In the genomic region with DNA sequence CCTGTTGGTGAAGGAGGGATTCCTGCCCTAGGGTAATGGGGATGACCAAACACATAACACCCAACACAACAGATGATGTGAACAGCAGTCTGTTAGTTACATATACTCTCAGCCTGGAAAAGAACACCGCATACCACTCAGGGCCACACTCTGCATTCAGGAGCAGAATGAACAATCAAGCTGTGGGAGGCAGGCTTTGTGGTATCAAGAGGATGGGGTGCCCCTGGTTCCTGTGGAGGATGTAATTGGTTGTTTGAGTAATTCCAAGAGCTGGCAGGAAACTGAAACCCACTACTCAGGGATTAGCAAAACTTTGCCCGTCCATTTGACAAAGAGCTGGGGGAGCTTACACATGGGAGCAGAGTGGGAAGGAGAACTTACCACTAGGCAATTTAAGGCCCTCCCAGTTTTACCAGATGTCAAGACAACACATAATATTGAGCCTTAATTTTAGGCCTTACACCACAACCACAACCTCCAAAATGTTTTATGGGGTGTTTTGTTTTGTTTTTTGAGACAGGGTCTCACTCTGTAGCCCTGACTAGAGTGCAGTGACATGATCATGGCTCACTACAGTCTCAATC, we compare ENCODE assay signal across 25 cellular contexts. TPM values are rescaled to one million over a fixed set of nuclear protein-coding genes. Genes with fewer than 3 reads are reported as not detected.
A peak's percentile ranks its signal among the peaks of the same experiment; 100 is the strongest.
DNase-seq lines count a peak whose midpoint lies in the region; ATAC-seq and TF ChIP-seq lines count a peak whose summit lies in the region.
"Had no signal": no experiment of that assay in that cellular context is flagged by ENCODE, and none has a peak within 500 bp of the region (broad histone marks: within the 10 kb centered on the region; RNA-seq: fewer than 3 reads in every experiment).

No MANE protein-coding gene starts in this region.

- no peaks in the 10 kb centered on the region for H3K36me3 Mint-ChIP-seq in natural killer cell treated with Interleukin-12 subunit alpha and Interleukin-12 subunit beta and Interleukin-15 and Interleukin-18, amount 100 ng/mL, for 72 hours
- H3K36me3 Mint-ChIP-seq in natural killer cell = no peaks in the 10 kb centered on the region
- peaks cover 9% of the 10 kb centered on the region for H3K36me3 Mint-ChIP-seq in activated T-helper 2 cell treated with anti-CD3 and anti-CD28 coated beads, Interferon-gamma antibody, Interleukin-2, Interleukin-4, amounts not matched to agents 10 μg/mL and 5 μg/mL and 100 μg/mL, durations not matched to agents 14 hours and 24 hours and 36 hours (ENCODE audit: low read depth)
- no peaks in the 10 kb centered on the region for H3K36me3 Mint-ChIP-seq in stimulated activated effector memory CD8-positive, alpha-beta T cell treated with anti-CD3 and anti-CD28 coated beads, Interleukin-12 subunit alpha, Interleukin-12 subunit beta, amount 100 ng/mL, for 72 hours
- H3K36me3 Mint-ChIP-seq: CD8-positive, alpha-beta T cell had no signal

- DNase-seq in natural killer cell treated with Interleukin-12 subunit alpha and Interleukin-12 subunit beta and Interleukin-15 and Interleukin-18, amount 100 ng/mL, for 72 hours (ENCODE audit: low spot score) = no peak
- DNase-seq in natural killer cell (no peak), NB4 (ENCODE audit: low read depth) (peak; percentile 71), NCI-H748 (lab: John Stamatoyannopoulos, UW; ENCODE audit: unreplicated experiment) (no peak), NCI-H446 treated with DMSO at 0.1 percent for 48 hours (lab: John Stamatoyannopoulos, UW) (no peak), SKM-1 treated with dmso at 0.1 percent for 144 hours (lab: John Stamatoyannopoulos, UW; ENCODE audit: unreplicated experiment) (no peak)
- DNase-seq in activated T-helper 2 cell treated with anti-CD3 and anti-CD28 coated beads, Interferon-gamma antibody, Interleukin-2, Interleukin-4, amounts not matched to agents 10 μg/mL and 5 μg/mL and 100 μg/mL, durations not matched to agents 14 hours and 24 hours and 36 hours (ENCODE audit: low spot score) = no peak
- DNase-seq in stimulated activated effector memory CD8-positive, alpha-beta T cell treated with anti-CD3 and anti-CD28 coated beads, Interleukin-12 subunit alpha, Interleukin-12 subunit beta, amount 100 ng/mL, for 72 hours (ENCODE audit: low spot score in 2 of 2) = peak in 1 of 2 donors; percentile 75
- DNase-seq: activated naive CD8-positive, alpha-beta T cell treated with anti-CD3 and anti-CD28 coated beads, Interleukin-2, amount 10 ng/mL, durations not matched to agents 7 days and 5 days; brain microvascular endothelial cell; CD8-positive, alpha-beta T cell; effector memory CD8-positive, alpha-beta T cell; esophagus squamous epithelium; GDM1; GM23248; KG1; kidney glomerular epithelial cell; NCI-H187; NCI-H2227 treated with DMSO at 0.1 percent for 48 hours; ovary; right cardiac atrium; SIG-M5; T-helper 17 cell; upper lobe of right lung; WERI-Rb-1 had no signal

- TF ChIP-seq CTCF in natural killer cell (IDR thresholded peaks at IDR 0.05) = no peak
- no peak for TF ChIP-seq CTCF in NB4 (IDR thresholded peaks at IDR 0.05; ENCODE audit: low read depth, low read length)

- no peak overlapping the region for H3K27ac Mint-ChIP-seq in natural killer cell treated with Interleukin-12 subunit alpha and Interleukin-12 subunit beta and Interleukin-15 and Interleukin-18, amount 100 ng/mL, for 72 hours
- H3K27ac Mint-ChIP-seq in natural killer cell = no peak overlapping the region
- peak overlapping the region; percentile 29 for H3K27ac Mint-ChIP-seq in activated T-helper 2 cell treated with anti-CD3 and anti-CD28 coated beads, Interferon-gamma antibody, Interleukin-2, Interleukin-4, amounts not matched to agents 10 μg/mL and 5 μg/mL and 100 μg/mL, durations not matched to agents 14 hours and 24 hours and 36 hours
- peak overlapping the region; percentile 68 for H3K27ac Mint-ChIP-seq in stimulated activated effector memory CD8-positive, alpha-beta T cell treated with anti-CD3 and anti-CD28 coated beads, Interleukin-12 subunit alpha, Interleukin-12 subunit beta, amount 100 ng/mL, for 72 hours
- H3K27ac Mint-ChIP-seq: activated naive CD8-positive, alpha-beta T cell treated with anti-CD3 and anti-CD28 coated beads, Interleukin-2, amount 10 ng/mL, durations not matched to agents 7 days and 5 days; CD8-positive, alpha-beta T cell; effector memory CD8-positive, alpha-beta T cell had no signal

- peak overlapping the region; percentile 27 for H3K4me3 Mint-ChIP-seq in natural killer cell treated with Interleukin-12 subunit alpha and Interleukin-12 subunit beta and Interleukin-15 and Interleukin-18, amount 100 ng/mL, for 72 hours
- no peak overlapping the region for H3K4me3 Mint-ChIP-seq in natural killer cell
- H3K4me3 Mint-ChIP-seq in activated T-helper 2 cell treated with anti-CD3 and anti-CD28 coated beads, Interferon-gamma antibody, Interleukin-2, Interleukin-4, amounts not matched to agents 10 μg/mL and 5 μg/mL and 100 μg/mL, durations not matched to agents 14 hours and 24 hours and 36 hours (ENCODE audit: low read depth) = no peak overlapping the region
- H3K4me3 Mint-ChIP-seq in stimulated activated effector memory CD8-positive, alpha-beta T cell treated with anti-CD3 and anti-CD28 coated beads, Interleukin-12 subunit alpha, Interleukin-12 subunit beta, amount 100 ng/mL, for 72 hours = peak overlapping the region; percentile 44
- H3K4me3 Mint-ChIP-seq: activated naive CD8-positive, alpha-beta T cell treated with anti-CD3 and anti-CD28 coated beads, Interleukin-2, amount 10 ng/mL, durations not matched to agents 7 days and 5 days; CD8-positive, alpha-beta T cell; effector memory CD8-positive, alpha-beta T cell; T-helper 17 cell had no signal

- ATAC-seq in natural killer cell treated with Interleukin-12 subunit alpha and Interleukin-12 subunit beta and Interleukin-15 and Interleukin-18, amount 100 ng/mL, for 72 hours = peak; percentile 63 to 87
- ATAC-seq in natural killer cell = no peak
- peak; percentile 99 for ATAC-seq in stimulated activated effector memory CD8-positive, alpha-beta T cell treated with anti-CD3 and anti-CD28 coated beads, Interleukin-12 subunit alpha, Interleukin-12 subunit beta, amount 100 ng/mL, for 72 hours
- ATAC-seq: CD8-positive, alpha-beta T cell; effector memory CD8-positive, alpha-beta T cell; right cardiac atrium; T-helper 17 cell; upper lobe of right lung had no signal

- H3K4me1 Mint-ChIP-seq in natural killer cell treated with Interleukin-12 subunit alpha and Interleukin-12 subunit beta and Interleukin-15 and Interleukin-18, amount 100 ng/mL, for 72 hours (ENCODE audit: low read depth in 2 of 2) = peaks cover 2 to 5% of the 10 kb centered on the region in 2 donors
- no peaks in the 10 kb centered on the region for H3K4me1 Mint-ChIP-seq in natural killer cell
- peaks cover 13% of the 10 kb centered on the region for H3K4me1 Mint-ChIP-seq in activated T-helper 2 cell treated with anti-CD3 and anti-CD28 coated beads, Interferon-gamma antibody, Interleukin-2, Interleukin-4, amounts not matched to agents 10 μg/mL and 5 μg/mL and 100 μg/mL, durations not matched to agents 14 hours and 24 hours and 36 hours (ENCODE audit: low read depth)
- peaks cover 8% of the 10 kb centered on the region for H3K4me1 Mint-ChIP-seq in stimulated activated effector memory CD8-positive, alpha-beta T cell treated with anti-CD3 and anti-CD28 coated beads, Interleukin-12 subunit alpha, Interleukin-12 subunit beta, amount 100 ng/mL, for 72 hours
- H3K4me1 Mint-ChIP-seq: T-helper 17 cell had no signal

- H3K9me3 Mint-ChIP-seq in natural killer cell treated with Interleukin-12 subunit alpha and Interleukin-12 subunit beta and Interleukin-15 and Interleukin-18, amount 100 ng/mL, for 72 hours = no peaks in the 10 kb centered on the region
- no peaks in the 10 kb centered on the region for H3K9me3 Mint-ChIP-seq in natural killer cell
- H3K9me3 Mint-ChIP-seq in activated T-helper 2 cell treated with anti-CD3 and anti-CD28 coated beads, Interferon-gamma antibody, Interleukin-2, Interleukin-4, amounts not matched to agents 10 μg/mL and 5 μg/mL and 100 μg/mL, durations not matched to agents 14 hours and 24 hours and 36 hours = no peaks in the 10 kb centered on the region
- H3K9me3 Mint-ChIP-seq in stimulated activated effector memory CD8-positive, alpha-beta T cell treated with anti-CD3 and anti-CD28 coated beads, Interleukin-12 subunit alpha, Interleukin-12 subunit beta, amount 100 ng/mL, for 72 hours = no peaks in the 10 kb centered on the region
- H3K9me3 Mint-ChIP-seq: activated naive CD8-positive, alpha-beta T cell treated with anti-CD3 and anti-CD28 coated beads, Interleukin-2, amount 10 ng/mL, durations not matched to agents 7 days and 5 days; CD8-positive, alpha-beta T cell; effector memory CD8-positive, alpha-beta T cell had no signal

- H3K27me3 Mint-ChIP-seq in natural killer cell treated with Interleukin-12 subunit alpha and Interleukin-12 subunit beta and Interleukin-15 and Interleukin-18, amount 100 ng/mL, for 72 hours = no peaks in the 10 kb centered on the region
- no peaks in the 10 kb centered on the region for H3K27me3 Mint-ChIP-seq in natural killer cell (ENCODE audit: low read depth in 2 of 2)
- H3K27me3 Mint-ChIP-seq in activated T-helper 2 cell treated with anti-CD3 and anti-CD28 coated beads, Interferon-gamma antibody, Interleukin-2, Interleukin-4, amounts not matched to agents 10 μg/mL and 5 μg/mL and 100 μg/mL, durations not matched to agents 14 hours and 24 hours and 36 hours (ENCODE audit: low read depth) = no peaks in the 10 kb centered on the region
- H3K27me3 Mint-ChIP-seq: activated naive CD8-positive, alpha-beta T cell treated with anti-CD3 and anti-CD28 coated beads, Interleukin-2, amount 10 ng/mL, durations not matched to agents 7 days and 5 days; effector memory CD8-positive, alpha-beta T cell; T-helper 17 cell had no signal

- intact Hi-C loops in natural killer cell (cut with micrococcal nuclease) = no loop called here
- intact Hi-C loops in activated T-helper 2 cell treated with anti-CD3 and anti-CD28 coated beads, Interferon-gamma antibody, Interleukin-2, Interleukin-4, amounts not matched to agents 10 μg/mL and 5 μg/mL and 100 μg/mL, durations not matched to agents 14 hours and 24 hours and 36 hours (cut with micrococcal nuclease) = loop anchor here (1.0 kb wide), 2 partner anchors 15 to 22 kb away; partner anchors contain the start of genes PRKAA1 and RPL37

- H3K4me3 ChIP-seq in NB4 (ENCODE audit: low read depth, low read length) = no peak overlapping the region
- H3K4me3 ChIP-seq: esophagus squamous epithelium, GM23248, ovary, upper lobe of right lung had no signal

- no peak for TF ChIP-seq POLR2A in NB4 (IDR thresholded peaks at IDR 0.05; ENCODE audit: extremely low read depth, insufficient read length)

RNA-seq across cellular contexts. Expression of gene PRKAA1, which starts 15.6 kb away (rescaled TPM):
- 10 to 100 TPM; 92.3 to 94.9 TPM for total RNA-seq in natural killer cell treated with Interleukin-12 subunit alpha and Interleukin-12 subunit beta and Interleukin-15 and Interleukin-18, amount 100 ng/mL, for 72 hours
- total RNA-seq in natural killer cell = 100 to 1,000 TPM; 120 to 165 (median 122) TPM
- 61.2 and 61.7 TPM in 2 replicates for total RNA-seq in activated T-helper 2 cell treated with anti-CD3 and anti-CD28 coated beads, Interferon-gamma antibody, Interleukin-2, Interleukin-4, amounts not matched to agents 10 μg/mL and 5 μg/mL and 100 μg/mL, durations not matched to agents 14 hours and 24 hours and 36 hours

RNA-seq across cellular contexts. Expression of gene RPL37, which starts 21.2 kb away (rescaled TPM):
- total RNA-seq in natural killer cell treated with Interleukin-12 subunit alpha and Interleukin-12 subunit beta and Interleukin-15 and Interleukin-18, amount 100 ng/mL, for 72 hours = 1,000 to 10,000 TPM in 1 of 2 donors, 100 to 1,000 TPM in 1; 886 to 1,034 TPM
- total RNA-seq in natural killer cell = 1,000 to 10,000 TPM in 2 of 3 donors, 100 to 1,000 TPM in 1; 961 to 1,288 (median 1,179) TPM
- 1,583 and 1,632 TPM in 2 replicates for total RNA-seq in activated T-helper 2 cell treated with anti-CD3 and anti-CD28 coated beads, Interferon-gamma antibody, Interleukin-2, Interleukin-4, amounts not matched to agents 10 μg/mL and 5 μg/mL and 100 μg/mL, durations not matched to agents 14 hours and 24 hours and 36 hours

RNA-seq across cellular contexts. Expression of gene CARD6, which starts 27.4 kb away (rescaled TPM):
- 10 to 100 TPM in 1 of 2 donors, 1 to 10 TPM in 1; 3.7 to 11.2 TPM for total RNA-seq in natural killer cell treated with Interleukin-12 subunit alpha and Interleukin-12 subunit beta and Interleukin-15 and Interleukin-18, amount 100 ng/mL, for 72 hours
- total RNA-seq in natural killer cell = 1 to 10 TPM; 3.4 to 5.2 (median 3.9) TPM
- 1.5 and 1.6 TPM in 2 replicates for total RNA-seq in activated T-helper 2 cell treated with anti-CD3 and anti-CD28 coated beads, Interferon-gamma antibody, Interleukin-2, Interleukin-4, amounts not matched to agents 10 μg/mL and 5 μg/mL and 100 μg/mL, durations not matched to agents 14 hours and 24 hours and 36 hours

RNA-seq across cellular contexts. Expression of gene TTC33, which starts 58.0 kb away (rescaled TPM):
- 10 to 100 TPM; 13.5 to 16.9 TPM for total RNA-seq in natural killer cell treated with Interleukin-12 subunit alpha and Interleukin-12 subunit beta and Interleukin-15 and Interleukin-18, amount 100 ng/mL, for 72 hours
- total RNA-seq in natural killer cell = 10 to 100 TPM in 2 of 3 donors, 1 to 10 TPM in 1; 7.3 to 11.4 (median 10.0) TPM
- total RNA-seq in activated T-helper 2 cell treated with anti-CD3 and anti-CD28 coated beads, Interferon-gamma antibody, Interleukin-2, Interleukin-4, amounts not matched to agents 10 μg/mL and 5 μg/mL and 100 μg/mL, durations not matched to agents 14 hours and 24 hours and 36 hours = 29.0 and 29.3 TPM in 2 replicates

Comparison
In these comparisons a context has a peak if more than half of its experiments do, and no peak if none do; other contexts are left out.
1. ATAC-seq: peak in natural killer cell treated with Interleukin-12 subunit alpha and Interleukin-12 subunit beta and Interleukin-15 and Interleukin-18, amount 100 ng/mL, for 72 hours (2 of 2) and stimulated activated effector memory CD8-positive, alpha-beta T cell treated with anti-CD3 and anti-CD28 coated beads, Interleukin-12 subunit alpha, Interleukin-12 subunit beta, amount 100 ng/mL, for 72 hours (single experiment); none in natural killer cell (0 of 3).
2. H3K4me3 Mint-ChIP-seq: peak in natural killer cell treated with Interleukin-12 subunit alpha and Interleukin-12 subunit beta and Interleukin-15 and Interleukin-18, amount 100 ng/mL, for 72 hours (single experiment) and stimulated activated effector memory CD8-positive, alpha-beta T cell treated with anti-CD3 and anti-CD28 coated beads, Interleukin-12 subunit alpha, Interleukin-12 subunit beta, amount 100 ng/mL, for 72 hours (single experiment); none in natural killer cell (single experiment) and activated T-helper 2 cell treated with anti-CD3 and anti-CD28 coated beads, Interferon-gamma antibody, Interleukin-2, Interleukin-4, amounts not matched to agents 10 μg/mL and 5 μg/mL and 100 μg/mL, durations not matched to agents 14 hours and 24 hours and 36 hours (single experiment).
3. H3K27ac Mint-ChIP-seq: peak in activated T-helper 2 cell treated with anti-CD3 and anti-CD28 coated beads, Interferon-gamma antibody, Interleukin-2, Interleukin-4, amounts not matched to agents 10 μg/mL and 5 μg/mL and 100 μg/mL, durations not matched to agents 14 hours and 24 hours and 36 hours (single experiment) and stimulated activated effector memory CD8-positive, alpha-beta T cell treated with anti-CD3 and anti-CD28 coated beads, Interleukin-12 subunit alpha, Interleukin-12 subunit beta, amount 100 ng/mL, for 72 hours (single experiment); none in natural killer cell treated with Interleukin-12 subunit alpha and Interleukin-12 subunit beta and Interleukin-15 and Interleukin-18, amount 100 ng/mL, for 72 hours (0 of 2) and natural killer cell (0 of 2).